In the genomic region with DNA sequence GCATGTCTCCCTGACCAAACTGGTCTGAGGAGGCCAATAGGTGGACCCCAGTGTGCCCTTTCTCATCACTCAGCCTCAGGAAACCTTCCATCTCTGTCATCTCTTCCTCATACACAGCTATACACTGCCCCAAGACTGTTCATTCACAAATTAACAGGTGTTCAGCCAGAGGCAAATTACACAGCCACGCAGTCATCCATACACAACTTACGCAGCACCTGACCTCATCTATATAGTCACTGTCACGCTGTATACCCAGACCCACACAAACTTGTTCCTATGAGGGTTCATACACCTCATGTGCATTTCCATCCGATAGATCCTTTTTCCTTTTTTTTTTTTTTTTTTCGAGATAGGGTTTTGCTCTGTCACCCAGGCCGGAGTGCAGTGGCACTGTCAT, we compare ENCODE assay signal across 36 cellular contexts.
"Had no signal": no experiment of that assay in that cellular context is flagged by ENCODE, and none has a peak within 500 bp of the region (broad histone marks: within the 10 kb centered on the region; RNA-seq: fewer than 3 reads in every experiment).

No MANE protein-coding gene starts in this region.

- H3K27ac Mint-ChIP-seq: activated B cell treated with CpG ODN at 0.5 μM for 24 hours; activated CD4-positive, alpha-beta memory T cell treated with anti-CD3 and anti-CD28 coated beads for 36 hours; activated CD4-positive, alpha-beta T cell treated with anti-CD3 and anti-CD28 coated beads, Interleukin-2, amount 10 ng/mL, durations not matched to agents 24 days and 14 days; activated CD8-positive, alpha-beta T cell treated with anti-CD3 and anti-CD28 coated beads for 36 hours; activated naive CD4-positive, alpha-beta T cell treated with anti-CD3 and anti-CD28 coated beads for 36 hours; activated naive CD4-positive, alpha-beta T cell treated with anti-CD3 and anti-CD28 coated beads, Interleukin-2, amount 50 U/mL, for 72 hours; activated naive CD8-positive, alpha-beta T cell treated with anti-CD3 and anti-CD28 coated beads for 36 hours; activated T-cell treated with anti-CD3 and anti-CD28 coated beads, Interleukin-2, amount 50 U/mL, for 72 hours; activated T-helper 1 cell treated with anti-CD3 and anti-CD28 coated beads, Interleukin-12 subunit alpha, Interleukin-12 subunit beta, Interleukin-2, Interleukin-4 antibody, amounts not matched to agents 30 ng/mL and 10 ng/mL and 1 ng/mL, durations not matched to agents 14 hours and 24 hours and 36 hours; activated T-helper 17 cell treated with anti-CD3 and anti-CD28 coated beads, Interleukin-2, amount 50 U/mL, for 72 hours; T-helper 1 cell treated with Interleukin-12 subunit alpha and Interleukin-12 subunit beta and Interleukin-4 antibody, amounts not matched to agents 30 μg/mL and 1 μg/mL, for 36 hours; T-helper 2 cell treated with Interferon-gamma antibody and Interleukin-4, amounts not matched to agents 5 μg/mL and 100 μg/mL, for 36 hours had no signal

- DNase-seq: activated B cell treated with CpG ODN at 0.5 μM for 24 hours; activated CD4-positive, alpha-beta memory T cell treated with anti-CD3 and anti-CD28 coated beads for 36 hours; activated CD4-positive, alpha-beta T cell treated with anti-CD3 and anti-CD28 coated beads for 4 hours; activated CD4-positive, alpha-beta T cell treated with anti-CD3 and anti-CD28 coated beads, Interleukin-2, amount 10 ng/mL, durations not matched to agents 24 days and 14 days; activated CD4-positive, alpha-beta T cell treated with anti-CD3 and anti-CD28 coated beads, Interleukin-2, amount 50 U/mL, for 1 hour; activated CD4-positive, alpha-beta T cell treated with anti-CD3 and anti-CD28 coated beads, Interleukin-2, amount 50 U/mL, for 4 hours; activated CD4-positive, CD25-positive, alpha-beta regulatory T cell treated with anti-CD3 and anti-CD28 coated beads, Interleukin-2, amount 50 U/mL, for 72 hours; activated CD8-positive, alpha-beta T cell treated with anti-CD3 and anti-CD28 coated beads for 36 hours; activated effector memory CD4-positive, alpha-beta T cell treated with anti-CD3 and anti-CD28 coated beads, Interleukin-2, amount 50 U/mL, for 16 hours; activated gamma-delta T cell treated with Interleukin-2 at 50 U/mL for 16 hours; activated naive CD4-positive, alpha-beta T cell; activated naive CD4-positive, alpha-beta T cell treated with anti-CD3 and anti-CD28 coated beads for 36 hours; activated naive CD4-positive, alpha-beta T cell treated with anti-CD3 and anti-CD28 coated beads, Interleukin-2, amount 50 U/mL, for 16 hours; activated naive CD8-positive, alpha-beta T cell treated with anti-CD3 and anti-CD28 coated beads for 36 hours; activated T-cell treated with anti-CD3 and anti-CD28 coated beads for 4 hours; activated T-cell treated with anti-CD3 and anti-CD28 coated beads, Interleukin-2, amount 50 U/mL, for 1 hour; activated T-cell treated with anti-CD3 and anti-CD28 coated beads, Interleukin-2, amount 50 U/mL, for 4 hours; activated T-cell treated with anti-CD3 and anti-CD28 coated beads, Interleukin-2, amount 50 U/mL, for 72 hours; amniotic stem cell; aorta; body of pancreas; brain microvascular endothelial cell; central memory CD4-positive, alpha-beta T cell; T-helper 1 cell; T-helper 2 cell; T-helper 9 cell had no signal

- ATAC-seq: activated CD8-positive, alpha-beta T cell treated with anti-CD3 and anti-CD28 coated beads for 36 hours; activated naive CD4-positive, alpha-beta T cell treated with anti-CD3 and anti-CD28 coated beads, Interleukin-2, amount 50 U/mL, for 72 hours; activated T-cell treated with anti-CD3 and anti-CD28 coated beads, Interleukin-2, amount 50 U/mL, for 4 hours; activated T-cell treated with anti-CD3 and anti-CD28 coated beads, Interleukin-2, amount 50 U/mL, for 72 hours; activated T-helper 17 cell treated with anti-CD3 and anti-CD28 coated beads, Interleukin-2, amount 50 U/mL, for 72 hours; body of pancreas had no signal

- H3K9me3 Mint-ChIP-seq: activated B cell treated with CpG ODN at 0.5 μM for 24 hours; activated CD4-positive, alpha-beta memory T cell treated with anti-CD3 and anti-CD28 coated beads for 36 hours; activated CD4-positive, alpha-beta T cell treated with anti-CD3 and anti-CD28 coated beads, Interleukin-2, amount 10 ng/mL, durations not matched to agents 24 days and 14 days; activated CD8-positive, alpha-beta T cell treated with anti-CD3 and anti-CD28 coated beads for 36 hours; activated naive CD4-positive, alpha-beta T cell treated with anti-CD3 and anti-CD28 coated beads for 36 hours; activated naive CD4-positive, alpha-beta T cell treated with anti-CD3 and anti-CD28 coated beads, Interleukin-2, amount 50 U/mL, for 72 hours; activated naive CD8-positive, alpha-beta T cell treated with anti-CD3 and anti-CD28 coated beads for 36 hours; activated T-cell treated with anti-CD3 and anti-CD28 coated beads, Interleukin-2, amount 50 U/mL, for 4 hours; activated T-cell treated with anti-CD3 and anti-CD28 coated beads, Interleukin-2, amount 50 U/mL, for 72 hours; activated T-helper 1 cell treated with anti-CD3 and anti-CD28 coated beads, Interleukin-12 subunit alpha, Interleukin-12 subunit beta, Interleukin-2, Interleukin-4 antibody, amounts not matched to agents 30 ng/mL and 10 ng/mL and 1 ng/mL, durations not matched to agents 14 hours and 24 hours and 36 hours; activated T-helper 17 cell treated with anti-CD3 and anti-CD28 coated beads, Interleukin-2, amount 50 U/mL, for 72 hours; T-helper 1 cell treated with Interleukin-12 subunit alpha and Interleukin-12 subunit beta and Interleukin-4 antibody, amounts not matched to agents 30 μg/mL and 1 μg/mL, for 36 hours; T-helper 2 cell treated with Interferon-gamma antibody and Interleukin-4, amounts not matched to agents 5 μg/mL and 100 μg/mL, for 36 hours had no signal

- H3K4me3 Mint-ChIP-seq: activated B cell treated with CpG ODN at 0.5 μM for 24 hours; activated CD4-positive, alpha-beta memory T cell treated with anti-CD3 and anti-CD28 coated beads for 36 hours; activated CD4-positive, alpha-beta T cell treated with anti-CD3 and anti-CD28 coated beads, Interleukin-2, amount 10 ng/mL, durations not matched to agents 24 days and 14 days; activated CD8-positive, alpha-beta T cell treated with anti-CD3 and anti-CD28 coated beads for 36 hours; activated naive CD4-positive, alpha-beta T cell treated with anti-CD3 and anti-CD28 coated beads for 36 hours; activated naive CD8-positive, alpha-beta T cell treated with anti-CD3 and anti-CD28 coated beads for 36 hours; activated T-cell treated with anti-CD3 and anti-CD28 coated beads, Interleukin-2, amount 50 U/mL, for 4 hours; activated T-cell treated with anti-CD3 and anti-CD28 coated beads, Interleukin-2, amount 50 U/mL, for 72 hours; activated T-helper 1 cell treated with anti-CD3 and anti-CD28 coated beads, Interleukin-12 subunit alpha, Interleukin-12 subunit beta, Interleukin-2, Interleukin-4 antibody, amounts not matched to agents 30 ng/mL and 10 ng/mL and 1 ng/mL, durations not matched to agents 14 hours and 24 hours and 36 hours; activated T-helper 17 cell treated with anti-CD3 and anti-CD28 coated beads, Interleukin-2, amount 50 U/mL, for 72 hours; T-helper 1 cell treated with Interleukin-12 subunit alpha and Interleukin-12 subunit beta and Interleukin-4 antibody, amounts not matched to agents 30 μg/mL and 1 μg/mL, for 36 hours; T-helper 2 cell treated with Interferon-gamma antibody and Interleukin-4, amounts not matched to agents 5 μg/mL and 100 μg/mL, for 36 hours had no signal

- H3K27me3 ChIP-seq: adrenal gland, body of pancreas had no signal

- H3K27ac ChIP-seq: adrenal gland, body of pancreas, brain microvascular endothelial cell, breast epithelium, VCaP had no signal

- H3K4me3 ChIP-seq: adrenal gland, body of pancreas, breast epithelium had no signal

- H3K36me3 Mint-ChIP-seq: activated CD4-positive, alpha-beta memory T cell treated with anti-CD3 and anti-CD28 coated beads for 36 hours; activated naive CD4-positive, alpha-beta T cell treated with anti-CD3 and anti-CD28 coated beads, Interleukin-2, amount 50 U/mL, for 72 hours; activated naive CD8-positive, alpha-beta T cell treated with anti-CD3 and anti-CD28 coated beads for 36 hours had no signal

- H3K9me3 ChIP-seq: adrenal gland, body of pancreas, breast epithelium had no signal

- FAIRE-seq: astrocyte, TTC549 had no signal

- H3K36me3 ChIP-seq: adrenal gland, brain microvascular endothelial cell, breast epithelium had no signal

- H3K4me1 ChIP-seq: body of pancreas, breast epithelium had no signal

- H3K4me1 Mint-ChIP-seq: activated CD4-positive, alpha-beta T cell treated with anti-CD3 and anti-CD28 coated beads, Interleukin-2, amount 10 ng/mL, durations not matched to agents 24 days and 14 days had no signal
